In genomic region chr9:105438136-105438839, GRCh38 we compare ENCODE assay signal across 11 cellular contexts. TPM values are rescaled to one million over a fixed set of nuclear protein-coding genes. Genes with fewer than 3 reads are reported as not detected.
DNase-seq lines count a peak whose midpoint lies in the region; ATAC-seq and TF ChIP-seq lines count a peak whose summit lies in the region.
"Had no signal": no experiment of that assay in that cellular context is flagged by ENCODE, and none has a peak within 500 bp of the region (broad histone marks: within the 10 kb centered on the region; RNA-seq: fewer than 3 reads in every experiment).

No MANE protein-coding gene starts in this region.

- in situ Hi-C loops in ACHN (cut with HindIII; ENCODE audit: low pct_ligation_motif_present, low pct_unique_long_range_greater_than_20kb, low sequenced_read_pairs) = no loop called here

- CTCF ChIA-PET in HEK293 (lab: Yijun Ruan, JAX) = interaction anchor here (1.1 kb wide), 1 partner anchor 9 kb away, joined by 4 read pairs; the partner anchor contains the start of gene FSD1L

- H3K4me1 ChIP-seq in HEK293 (ENCODE audit: control insufficient read depth, insufficient read depth, low read length) = no peaks in the 10 kb centered on the region

- H3K27ac ChIP-seq in HEK293 (ENCODE audit: extremely low read depth, low read depth, low read length) = no peak overlapping the region

- peaks cover 6% of the 10 kb centered on the region for H3K9me3 Mint-ChIP-seq in mesothelial cell of epicardium
- H3K9me3 Mint-ChIP-seq: central memory CD8-positive, alpha-beta T cell had no signal

- POLR2A ChIA-PET in HEK293 (lab: Yijun Ruan, JAX) = no interaction called here

- H3K4me1 Mint-ChIP-seq in mesothelial cell of epicardium = peaks cover 11% of the 10 kb centered on the region
- H3K4me1 Mint-ChIP-seq: central memory CD8-positive, alpha-beta T cell had no signal

- H3K27me3 Mint-ChIP-seq in mesothelial cell of epicardium (ENCODE audit: low read depth) = no peaks in the 10 kb centered on the region

- no peak overlapping the region for H3K4me3 Mint-ChIP-seq in mesothelial cell of epicardium
- H3K4me3 Mint-ChIP-seq: central memory CD8-positive, alpha-beta T cell had no signal

- TF ChIP-seq CTCF in HEK293 (tag by site-specific recombination; IDR thresholded peaks at IDR 0.05) (no peak), fibroblast of villous mesenchyme (IDR thresholded peaks at IDR 0.05; ENCODE audit: insufficient read depth, low read depth, low read length) (no peak), mesothelial cell of epicardium (IDR thresholded peaks at IDR 0.05; ENCODE audit: unreplicated experiment) (no peak)

- DNase-seq in RPMI7951 (ENCODE audit: low read depth) = peak; percentile 24
- DNase-seq in fibroblast of villous mesenchyme (ENCODE audit: low read depth) = peak; percentile 86
- no peak for DNase-seq in sciatic nerve (ENCODE audit: low spot score)
- DNase-seq in ACHN = no peak
- no peak for DNase-seq in mesothelial cell of epicardium (ENCODE audit: low spot score in 2 of 2, unreplicated experiment in 2 of 2)
- DNase-seq: Kasumi-1, NCI-H1930, PC-3 had no signal

- H3K36me3 Mint-ChIP-seq in mesothelial cell of epicardium = no peaks in the 10 kb centered on the region

- peak; percentile 57 for ATAC-seq in sciatic nerve
- ATAC-seq in HG02588 (IDR thresholded peaks at IDR 0.05; ENCODE audit: unreplicated experiment) = no peak
- ATAC-seq: PC-3 had no signal

- H3K36me3 ChIP-seq in HEK293 (ENCODE audit: control insufficient read depth in 2 of 2, insufficient read depth in 1 of 2, low read length in 2 of 2) = no peaks in the 10 kb centered on the region

- no peaks in the 10 kb centered on the region for H3K9me3 ChIP-seq in HEK293 (ENCODE audit: control insufficient read depth, insufficient read depth, low read depth, low read length)

- H3K4me3 ChIP-seq in HEK293 (ENCODE audit: low read depth, low read length) (no peak overlapping the region), fibroblast of villous mesenchyme (ENCODE audit: low read depth, low read length) (no peak overlapping the region)

- intact Hi-C loops in sciatic nerve (cut with DNase I) = no loop called here

- H3K27ac Mint-ChIP-seq in mesothelial cell of epicardium = no peak overlapping the region

TF ChIP-seq in HEK293, 187 proteins besides CTCF, POLR2A, EP300 and RAD21:
- TF ChIP-seq ZBTB20 (tag by site-specific recombination; IDR thresholded peaks at IDR 0.05) = no peak
- TF ChIP-seq ZNF621 (tag by site-specific recombination; IDR thresholded peaks at IDR 0.05) = no peak
- TF ChIP-seq ZNF510 (tag by site-specific recombination; IDR thresholded peaks at IDR 0.05; ENCODE audit: insufficient replicate concordance) = no peak
- no peak for TF ChIP-seq YY1 (tag by site-specific recombination; IDR thresholded peaks at IDR 0.05)
- TF ChIP-seq ZNF521 (tag by site-specific recombination; IDR thresholded peaks at IDR 0.05) = no peak
- TF ChIP-seq ZNF114 (tag by site-specific recombination; IDR thresholded peaks at IDR 0.05) = no peak
- TF ChIP-seq, protein P1, sequence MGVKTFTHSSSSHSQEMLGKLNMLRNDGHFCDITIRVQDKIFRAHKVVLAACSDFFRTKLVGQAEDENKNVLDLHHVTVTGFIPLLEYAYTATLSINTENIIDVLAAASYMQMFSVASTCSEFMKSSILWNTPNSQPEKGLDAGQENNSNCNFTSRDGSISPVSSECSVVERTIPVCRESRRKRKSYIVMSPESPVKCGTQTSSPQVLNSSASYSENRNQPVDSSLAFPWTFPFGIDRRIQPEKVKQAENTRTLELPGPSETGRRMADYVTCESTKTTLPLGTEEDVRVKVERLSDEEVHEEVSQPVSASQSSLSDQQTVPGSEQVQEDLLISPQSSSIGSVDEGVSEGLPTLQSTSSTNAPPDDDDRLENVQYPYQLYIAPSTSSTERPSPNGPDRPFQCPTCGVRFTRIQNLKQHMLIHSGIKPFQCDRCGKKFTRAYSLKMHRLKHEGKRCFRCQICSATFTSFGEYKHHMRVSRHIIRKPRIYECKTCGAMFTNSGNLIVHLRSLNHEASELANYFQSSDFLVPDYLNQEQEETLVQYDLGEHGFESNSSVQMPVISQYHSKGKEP (tag by site-specific recombination; IDR thresholded peaks at IDR 0.05) = no peak
- no peak for TF ChIP-seq ZNF184 (tag by site-specific recombination; IDR thresholded peaks at IDR 0.05)
- no peak for TF ChIP-seq ZNF768 (tag by site-specific recombination; IDR thresholded peaks at IDR 0.05)
- no peak for TF ChIP-seq GLIS2 (tag by site-specific recombination; IDR thresholded peaks at IDR 0.05)
- peak; percentile 59 for TF ChIP-seq GLIS1 (tag by site-specific recombination; IDR thresholded peaks at IDR 0.05)
- TF ChIP-seq TRIM28 (IDR thresholded peaks at IDR 0.05; ENCODE audit: borderline replicate concordance, low read length) = peak; percentile 19; the same call in 1 of the 2 replicates
- peak; percentile 54 for TF ChIP-seq EGR2 (tag by site-specific recombination; IDR thresholded peaks at IDR 0.05; ENCODE audit: low read depth)
- peak; percentile 76 for TF ChIP-seq ZFHX2 (tag by site-specific recombination; conservative IDR thresholded peaks at IDR 0.05)

RNA-seq across cellular contexts. Expression of gene FSD1L, which starts 9.5 kb away (rescaled TPM):
- total RNA-seq in RPMI7951 (2014; rRNA removed; shearing (Covaris generic)) = 6.0 and 7.2 TPM in 2 replicates
- total RNA-seq in fibroblast of villous mesenchyme = 5.5 and 5.6 TPM in 2 replicates
- total RNA-seq in sciatic nerve = 14.0 TPM
- 9.1 to 11.0 TPM (median 10.6 TPM) in 3 replicates for total RNA-seq in mesothelial cell of epicardium

Comparison
In these comparisons a context has a peak if more than half of its experiments do, and no peak if none do; other contexts are left out.
1. DNase-seq: peak in RPMI7951 (single experiment) and fibroblast of villous mesenchyme (single experiment); none in sciatic nerve (single experiment), ACHN (single experiment) and mesothelial cell of epicardium (0 of 2).